ENCODE assay signal across 34 cellular contexts in the genomic region with DNA sequence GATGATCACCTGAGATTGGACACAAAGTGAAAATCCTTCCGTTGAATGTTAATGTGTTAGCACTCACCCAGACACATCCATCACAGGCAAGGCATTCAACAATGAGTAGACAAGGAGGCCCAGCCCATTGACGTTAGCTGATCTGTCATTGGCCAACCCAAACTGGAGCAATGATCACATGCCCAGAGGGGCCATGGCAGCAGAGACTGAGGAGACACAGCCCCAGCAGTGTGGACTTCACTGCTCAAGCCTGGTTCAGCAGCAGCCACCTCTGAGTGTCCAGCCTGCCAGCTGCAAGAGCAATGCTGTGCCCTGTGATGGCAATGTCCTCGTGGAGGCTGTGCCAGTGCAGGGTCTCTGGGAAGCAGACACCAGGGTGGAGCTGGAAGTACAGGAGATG.
"Had no signal": no experiment of that assay in that cellular context is flagged by ENCODE, and none has a peak within 500 bp of the region (broad histone marks: within the 10 kb centered on the region; RNA-seq: fewer than 3 reads in every experiment).

No MANE protein-coding gene starts in this region.

- H3K9me3 ChIP-seq: ascending aorta had no signal

- H3K27me3 Mint-ChIP-seq: activated B cell treated with CpG ODN at 0.5 μM for 24 hours; activated CD4-positive, alpha-beta T cell treated with anti-CD3 and anti-CD28 coated beads, Interleukin-2, amount 10 ng/mL, durations not matched to agents 24 days and 14 days; activated naive CD4-positive, alpha-beta T cell treated with anti-CD3 and anti-CD28 coated beads, Interleukin-2, amount 10 ng/mL, durations not matched to agents 7 days and 5 days; activated naive CD8-positive, alpha-beta T cell treated with anti-CD3 and anti-CD28 coated beads, Interleukin-2, amount 10 ng/mL, durations not matched to agents 7 days and 5 days had no signal

- DNase-seq: activated B cell treated with CpG ODN at 0.5 μM for 24 hours; activated CD4-positive, alpha-beta memory T cell treated with anti-CD3 and anti-CD28 coated beads for 36 hours; activated CD4-positive, alpha-beta T cell treated with anti-CD3 and anti-CD28 coated beads for 4 hours; activated CD4-positive, alpha-beta T cell treated with anti-CD3 and anti-CD28 coated beads, Interleukin-2, amount 10 ng/mL, durations not matched to agents 24 days and 14 days; activated CD4-positive, alpha-beta T cell treated with anti-CD3 and anti-CD28 coated beads, Interleukin-2, amount 50 U/mL, for 1 hour; activated CD4-positive, alpha-beta T cell treated with anti-CD3 and anti-CD28 coated beads, Interleukin-2, amount 50 U/mL, for 4 hours; activated CD4-positive, CD25-positive, alpha-beta regulatory T cell treated with anti-CD3 and anti-CD28 coated beads, Interleukin-2, amount 50 U/mL, for 72 hours; activated CD8-positive, alpha-beta memory T cell treated with anti-CD3 and anti-CD28 coated beads, Interleukin-2, amount 50 U/mL, for 48 hours; activated CD8-positive, alpha-beta T cell treated with anti-CD3 and anti-CD28 coated beads for 36 hours; activated effector memory CD4-positive, alpha-beta T cell treated with Interleukin-2 at 50 U/mL for 16 hours; activated gamma-delta T cell; activated naive CD4-positive, alpha-beta T cell treated with anti-CD3 and anti-CD28 coated beads, Interleukin-2, amount 10 ng/mL, durations not matched to agents 7 days and 5 days; activated naive CD4-positive, alpha-beta T cell treated with Interleukin-2 at 50 U/mL for 16 hours; activated naive CD8-positive, alpha-beta T cell treated with anti-CD3 and anti-CD28 coated beads, Interleukin-2, amount 10 ng/mL, durations not matched to agents 7 days and 5 days; activated naive CD8-positive, alpha-beta T cell treated with anti-CD3 and anti-CD28 coated beads, Interleukin-2, amount 50 U/mL, for 24 hours; activated T-cell treated with anti-CD3 and anti-CD28 coated beads, Interleukin-2, amount 50 U/mL, for 24 hours; activated T-cell treated with anti-CD3 and anti-CD28 coated beads, Interleukin-2, amount 50 U/mL, for 48 hours; amygdala; anterior cingulate cortex; caudate nucleus; SW 1271; T-helper 1 cell; T-helper 2 cell; T-helper 9 cell had no signal

- H3K27ac Mint-ChIP-seq: activated B cell treated with CpG ODN at 0.5 μM for 24 hours; activated CD4-positive, alpha-beta memory T cell treated with anti-CD3 and anti-CD28 coated beads for 36 hours; activated CD4-positive, alpha-beta T cell treated with anti-CD3 and anti-CD28 coated beads, Interleukin-2, amount 10 ng/mL, durations not matched to agents 24 days and 14 days; activated CD8-positive, alpha-beta T cell treated with anti-CD3 and anti-CD28 coated beads for 36 hours; activated naive CD4-positive, alpha-beta T cell treated with anti-CD3 and anti-CD28 coated beads, Interleukin-2, amount 10 ng/mL, durations not matched to agents 7 days and 5 days; activated naive CD4-positive, alpha-beta T cell treated with anti-CD3 and anti-CD28 coated beads, Interleukin-2, amount 50 U/mL, for 24 hours; activated naive CD8-positive, alpha-beta T cell; activated naive CD8-positive, alpha-beta T cell treated with anti-CD3 and anti-CD28 coated beads, Interleukin-2, amount 10 ng/mL, durations not matched to agents 7 days and 5 days; activated naive CD8-positive, alpha-beta T cell treated with anti-CD3 and anti-CD28 coated beads, Interleukin-2, amount 50 U/mL, for 24 hours; activated T-cell treated with anti-CD3 and anti-CD28 coated beads, Interleukin-2, amount 50 U/mL, for 24 hours; activated T-helper 2 cell treated with anti-CD3 and anti-CD28 coated beads, Interferon-gamma antibody, Interleukin-2, Interleukin-4, amounts not matched to agents 10 μg/mL and 5 μg/mL and 100 μg/mL, durations not matched to agents 14 hours and 24 hours and 36 hours; brain; T-helper 1 cell treated with Interleukin-12 subunit alpha and Interleukin-12 subunit beta and Interleukin-4 antibody, amounts not matched to agents 30 μg/mL and 1 μg/mL, for 36 hours; T-helper 2 cell treated with Interferon-gamma antibody and Interleukin-4, amounts not matched to agents 5 μg/mL and 100 μg/mL, for 36 hours had no signal

- ATAC-seq: activated CD8-positive, alpha-beta T cell treated with anti-CD3 and anti-CD28 coated beads for 36 hours had no signal

- H3K4me1 Mint-ChIP-seq: activated B cell treated with CpG ODN at 0.5 μM for 24 hours; activated CD4-positive, alpha-beta T cell treated with anti-CD3 and anti-CD28 coated beads, Interleukin-2, amount 10 ng/mL, durations not matched to agents 24 days and 14 days; activated naive CD4-positive, alpha-beta T cell treated with anti-CD3 and anti-CD28 coated beads, Interleukin-2, amount 10 ng/mL, durations not matched to agents 7 days and 5 days; activated naive CD4-positive, alpha-beta T cell treated with anti-CD3 and anti-CD28 coated beads, Interleukin-2, amount 50 U/mL, for 24 hours; activated naive CD8-positive, alpha-beta T cell treated with anti-CD3 and anti-CD28 coated beads, Interleukin-2, amount 10 ng/mL, durations not matched to agents 7 days and 5 days; activated naive CD8-positive, alpha-beta T cell treated with anti-CD3 and anti-CD28 coated beads, Interleukin-2, amount 50 U/mL, for 24 hours; central memory CD8-positive, alpha-beta T cell had no signal

- H3K36me3 ChIP-seq: ascending aorta, cardiac muscle cell had no signal

- H3K36me3 Mint-ChIP-seq: activated CD4-positive, alpha-beta memory T cell treated with anti-CD3 and anti-CD28 coated beads for 36 hours; activated naive CD4-positive, alpha-beta T cell treated with anti-CD3 and anti-CD28 coated beads, Interleukin-2, amount 10 ng/mL, durations not matched to agents 7 days and 5 days; activated naive CD4-positive, alpha-beta T cell treated with anti-CD3 and anti-CD28 coated beads, Interleukin-2, amount 50 U/mL, for 24 hours; activated naive CD8-positive, alpha-beta T cell; activated naive CD8-positive, alpha-beta T cell treated with anti-CD3 and anti-CD28 coated beads, Interleukin-2, amount 10 ng/mL, durations not matched to agents 7 days and 5 days; brain had no signal

- H3K27me3 ChIP-seq: ascending aorta had no signal

- H3K4me3 ChIP-seq: ascending aorta, cardiac muscle cell had no signal

- H3K4me1 ChIP-seq: ascending aorta had no signal

- H3K4me3 Mint-ChIP-seq: activated B cell treated with CpG ODN at 0.5 μM for 24 hours; activated CD4-positive, alpha-beta memory T cell treated with anti-CD3 and anti-CD28 coated beads for 36 hours; activated CD4-positive, alpha-beta T cell treated with anti-CD3 and anti-CD28 coated beads, Interleukin-2, amount 10 ng/mL, durations not matched to agents 24 days and 14 days; activated CD8-positive, alpha-beta T cell treated with anti-CD3 and anti-CD28 coated beads for 36 hours; activated naive CD4-positive, alpha-beta T cell treated with anti-CD3 and anti-CD28 coated beads, Interleukin-2, amount 10 ng/mL, durations not matched to agents 7 days and 5 days; activated naive CD4-positive, alpha-beta T cell treated with anti-CD3 and anti-CD28 coated beads, Interleukin-2, amount 50 U/mL, for 24 hours; activated naive CD8-positive, alpha-beta T cell; activated naive CD8-positive, alpha-beta T cell treated with anti-CD3 and anti-CD28 coated beads, Interleukin-2, amount 10 ng/mL, durations not matched to agents 7 days and 5 days; activated naive CD8-positive, alpha-beta T cell treated with anti-CD3 and anti-CD28 coated beads, Interleukin-2, amount 50 U/mL, for 24 hours; activated T-cell treated with anti-CD3 and anti-CD28 coated beads, Interleukin-2, amount 50 U/mL, for 24 hours; brain; central memory CD8-positive, alpha-beta T cell; T-helper 1 cell treated with Interleukin-12 subunit alpha and Interleukin-12 subunit beta and Interleukin-4 antibody, amounts not matched to agents 30 μg/mL and 1 μg/mL, for 36 hours; T-helper 2 cell treated with Interferon-gamma antibody and Interleukin-4, amounts not matched to agents 5 μg/mL and 100 μg/mL, for 36 hours had no signal

- H3K9me3 Mint-ChIP-seq: activated B cell treated with CpG ODN at 0.5 μM for 24 hours; activated CD4-positive, alpha-beta memory T cell treated with anti-CD3 and anti-CD28 coated beads for 36 hours; activated CD4-positive, alpha-beta T cell treated with anti-CD3 and anti-CD28 coated beads, Interleukin-2, amount 10 ng/mL, durations not matched to agents 24 days and 14 days; activated CD8-positive, alpha-beta T cell treated with anti-CD3 and anti-CD28 coated beads for 36 hours; activated naive CD4-positive, alpha-beta T cell treated with anti-CD3 and anti-CD28 coated beads, Interleukin-2, amount 50 U/mL, for 24 hours; activated naive CD8-positive, alpha-beta T cell treated with anti-CD3 and anti-CD28 coated beads, Interleukin-2, amount 10 ng/mL, durations not matched to agents 7 days and 5 days; activated naive CD8-positive, alpha-beta T cell treated with anti-CD3 and anti-CD28 coated beads, Interleukin-2, amount 50 U/mL, for 24 hours; activated T-cell treated with anti-CD3 and anti-CD28 coated beads, Interleukin-2, amount 50 U/mL, for 24 hours; activated T-helper 2 cell treated with anti-CD3 and anti-CD28 coated beads, Interferon-gamma antibody, Interleukin-2, Interleukin-4, amounts not matched to agents 10 μg/mL and 5 μg/mL and 100 μg/mL, durations not matched to agents 14 hours and 24 hours and 36 hours; T-helper 1 cell treated with Interleukin-12 subunit alpha and Interleukin-12 subunit beta and Interleukin-4 antibody, amounts not matched to agents 30 μg/mL and 1 μg/mL, for 36 hours; T-helper 2 cell treated with Interferon-gamma antibody and Interleukin-4, amounts not matched to agents 5 μg/mL and 100 μg/mL, for 36 hours had no signal

- H3K27ac ChIP-seq: ascending aorta, cardiac muscle cell, VCaP had no signal
